14 cellular contexts compared by ENCODE assay signal in the genomic region with DNA sequence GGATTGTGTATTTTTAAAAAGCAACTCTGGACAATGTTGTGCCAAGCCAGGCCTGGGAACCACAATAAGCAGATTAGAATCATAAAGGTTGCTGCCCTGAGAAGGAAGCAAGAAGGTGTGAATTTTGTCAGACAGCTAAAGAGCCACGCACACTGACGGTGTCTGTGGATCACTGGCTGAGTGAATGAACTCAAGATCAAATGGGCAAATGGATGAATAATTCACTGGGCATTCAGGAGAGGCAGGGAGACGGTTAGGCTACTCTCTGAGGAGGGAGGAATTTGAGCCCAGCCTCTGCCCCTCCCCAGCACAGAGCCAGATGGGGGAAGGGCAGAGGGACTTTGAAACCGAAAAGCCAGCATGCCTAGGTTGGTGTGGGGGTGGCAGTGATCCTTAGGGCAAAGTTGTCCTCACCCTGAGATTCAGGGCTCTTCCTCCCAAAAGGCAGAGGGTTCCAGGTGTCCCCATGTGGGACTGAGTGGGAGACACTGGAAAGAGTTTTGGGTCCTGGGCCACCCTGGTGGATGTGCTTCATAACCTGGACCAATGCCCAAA. TPM values are rescaled to one million over a fixed set of nuclear protein-coding genes. Genes with fewer than 3 reads are reported as not detected.
DNase-seq lines count a peak whose midpoint lies in the region; ATAC-seq and TF ChIP-seq lines count a peak whose summit lies in the region.
"Had no signal": no experiment of that assay in that cellular context is flagged by ENCODE, and none has a peak within 500 bp of the region (broad histone marks: within the 10 kb centered on the region; RNA-seq: fewer than 3 reads in every experiment).

No MANE protein-coding gene starts in this region.

- H4K20me1 ChIP-seq in GM23248 (ENCODE audit: insufficient read depth), result no peaks in the 10 kb centered on the region

- peak overlapping the region; percentile 24 for H3K4me2 ChIP-seq in GM23248 (ENCODE audit: unreplicated experiment)
- H3K4me2 ChIP-seq: PC-9 had no signal

- ATAC-seq in RWPE2 (ENCODE audit: low read depth), result peak; percentile 57; the same call in 2 of the 3 replicates
- ATAC-seq: GM12878 had no signal

- DNase-seq in GM23248, result peak; percentile 68
- no peak for DNase-seq in RWPE2 (ENCODE audit: low spot score)
- DNase-seq in glomerular visceral epithelial cell (ENCODE audit: extremely low spot score), result peak; percentile 41
- peak; percentile 85 for DNase-seq in renal cortical epithelial cell (ENCODE audit: low read depth)
- DNase-seq in amygdala (lab: John Stamatoyannopoulos, UW), result no peak
- DNase-seq in stimulated activated CD4-positive, alpha-beta T cell treated with anti-CD3 and anti-CD28 coated beads, Interleukin-2, amount 100 ng/mL, for 48 hours, result no peak
- no peak for DNase-seq in ovary
- DNase-seq in SKM-1 treated with dmso at 0.1 percent for 144 hours (lab: John Stamatoyannopoulos, UW; ENCODE audit: unreplicated experiment), result no peak
- DNase-seq: activated T-cell treated with anti-CD3 and anti-CD28 coated beads for 4 hours, left cardiac atrium, NCI-H2081 treated with DMSO at 0.1 percent for 48 hours, PC-9, thyroid gland had no signal

- in situ Hi-C loops in GM23248 (cut with MboI), result no loop called here

- TF ChIP-seq EP300 in ovary (IDR thresholded peaks at IDR 0.05), result no peak

- H3K36me3 ChIP-seq in GM23248 (ENCODE audit: low read depth) (no peaks in the 10 kb centered on the region), RWPE2 (ENCODE audit: low read depth) (no peaks in the 10 kb centered on the region), ovary (no peaks in the 10 kb centered on the region)
- H3K36me3 ChIP-seq: thyroid gland had no signal

- H3K4me3 ChIP-seq in GM23248 (no peak overlapping the region), RWPE2 (ENCODE audit: severe bottlenecking) (no peak overlapping the region), ovary (no peak overlapping the region)
- H3K4me3 ChIP-seq: GM12878, PC-9, thyroid gland had no signal

- TF ChIP-seq POLR2A in ovary (IDR thresholded peaks at IDR 0.05), result no peak

- H3K9ac ChIP-seq in GM23248, result no peak overlapping the region

- H3K9me3 ChIP-seq in GM23248 (ENCODE audit: low read depth), result no peaks in the 10 kb centered on the region
- no peaks in the 10 kb centered on the region for H3K9me3 ChIP-seq in RWPE2 (ENCODE audit: severe bottlenecking)
- no peaks in the 10 kb centered on the region for H3K9me3 ChIP-seq in ovary
- H3K9me3 ChIP-seq: thyroid gland had no signal

- peaks cover 20% of the 10 kb centered on the region for H3K27me3 ChIP-seq in GM23248 (replicated peaks; ENCODE audit: insufficient read depth)
- peaks cover 5% of the 10 kb centered on the region for H3K27me3 ChIP-seq in RWPE2 (ENCODE audit: insufficient read depth, poor library complexity, severe bottlenecking)
- no peaks in the 10 kb centered on the region for H3K27me3 ChIP-seq in ovary
- H3K27me3 ChIP-seq: thyroid gland had no signal

- no peaks in the 10 kb centered on the region for H3K9me2 ChIP-seq in GM23248 (ENCODE audit: insufficient read depth)

- peaks cover 13% of the 10 kb centered on the region; the same call in 1 of the 2 replicates for H3K4me1 ChIP-seq in GM23248 (ENCODE audit: insufficient read depth)
- no peaks in the 10 kb centered on the region for H3K4me1 ChIP-seq in RWPE2 (ENCODE audit: insufficient read depth, poor library complexity, severe bottlenecking)
- H3K4me1 ChIP-seq in ovary (ENCODE audit: insufficient read depth), result peaks cover 2% of the 10 kb centered on the region

- H3K27ac ChIP-seq in GM23248, result no peak overlapping the region
- no peak overlapping the region for H3K27ac ChIP-seq in RWPE2 (ENCODE audit: poor library complexity, severe bottlenecking)
- no peak overlapping the region for H3K27ac ChIP-seq in ovary
- H3K27ac ChIP-seq: PC-9, thyroid gland had no signal

- 55 to 56% methylated on average over 4 of the region's 4 CpGs for WGBS in GM23248 (ENCODE audit: low coverage in 1 of 2, low lambda C conversion rate in 2 of 2, missing lambda C conversion rate in 2 of 2), 2 experiments
- WGBS in ovary, 3 donors, result 63 to 70% (median 66%) methylated on average over 4 of the region's 4 CpGs

- intact Hi-C loops in ovary (cut with DNase I), result no loop called here

- TF ChIP-seq CTCF in RWPE2 (IDR thresholded peaks at IDR 0.05; ENCODE audit: poor library complexity, severe bottlenecking), result no peak
- TF ChIP-seq CTCF in ovary (IDR thresholded peaks at IDR 0.05), result no peak

- no peaks in the 10 kb centered on the region for H3K79me2 ChIP-seq in GM23248 (ENCODE audit: insufficient read depth)

- H2AFZ ChIP-seq in GM23248, result no peak overlapping the region
- H2AFZ ChIP-seq: PC-9 had no signal

- no peaks in the 10 kb centered on the region for H3F3A ChIP-seq in GM23248 (ENCODE audit: insufficient read depth)

RNA-seq across cellular contexts. Expression of a gene that starts 19.5 kb away (rescaled TPM):
- not detected in 2 replicates for total RNA-seq in GM23248 (2014; rRNA removed; shearing (Covaris generic))
- polyA plus RNA-seq in GM23248 (2016; fragmentation: Nextera tagmentation; extraction: Ambion mirVana), result not detected in 2 replicates
- total RNA-seq in renal cortical epithelial cell, result not detected in 2 replicates
- under 1 TPM in 1 of 7 donors, not detected in 6; 0.36 TPM for total RNA-seq in ovary
- polyA plus RNA-seq in ovary, result not detected
- total RNA-seq: left cardiac atrium, PC-9, thyroid gland had no signal

RNA-seq across cellular contexts. Expression of a gene that starts 30.0 kb away (rescaled TPM):
- not detected in 2 replicates for total RNA-seq in GM23248 (2014; rRNA removed; shearing (Covaris generic))
- 0.39 TPM in 1 of 2 replicates, not detected in the other for polyA plus RNA-seq in GM23248 (2016; fragmentation: Nextera tagmentation; extraction: Ambion mirVana)
- 0.25 TPM in 1 of 2 replicates, not detected in the other for total RNA-seq in renal cortical epithelial cell
- 1 to 10 TPM in 6 of 7 donors, under 1 TPM in 1; 0.80 to 2.6 (median 1.6) TPM for total RNA-seq in ovary
- polyA plus RNA-seq in ovary, result 1 to 10 TPM; 1.7 to 1.8 TPM

RNA-seq across cellular contexts. Expression of a gene that starts 35.3 kb away (rescaled TPM):
- total RNA-seq in GM23248 (2014; rRNA removed; shearing (Covaris generic)), result not detected in 2 replicates
- polyA plus RNA-seq in GM23248 (2016; fragmentation: Nextera tagmentation; extraction: Ambion mirVana) (not detected in 2 replicates), ovary (under 1 TPM in 1 of 2 donors, not detected in 1; 0.06 TPM)
- total RNA-seq in renal cortical epithelial cell (0.10 TPM in 1 of 2 replicates, not detected in the other), ovary (under 1 TPM in 2 of 7 donors, not detected in 5; 0.03 to 0.11 TPM)
- total RNA-seq: GM12878 had no signal

RNA-seq across cellular contexts. Expression of a gene that starts 49.3 kb away (rescaled TPM):
- total RNA-seq in GM23248 (2014; rRNA removed; shearing (Covaris generic)), result 61.2 and 94.8 TPM in 2 replicates
- 90.2 and 93.6 TPM in 2 replicates for polyA plus RNA-seq in GM23248 (2016; fragmentation: Nextera tagmentation; extraction: Ambion mirVana)
- total RNA-seq in renal cortical epithelial cell, result 37.1 and 81.6 TPM in 2 replicates
- total RNA-seq in ovary, result 100 to 1,000 TPM in 1 of 7 donors, 10 to 100 TPM in 6; 25.0 to 120 (median 44.7) TPM
- polyA plus RNA-seq in ovary, result 10 to 100 TPM; 13.6 to 55.5 TPM

Comparison
In these comparisons a context has a peak if more than half of its experiments do, and no peak if none do; other contexts are left out.
1. DNase-seq: peak in GM23248 (single experiment), glomerular visceral epithelial cell (single experiment) and renal cortical epithelial cell (single experiment); none in RWPE2 (single experiment), amygdala (0 of 56), stimulated activated CD4-positive, alpha-beta T cell treated with anti-CD3 and anti-CD28 coated beads, Interleukin-2, amount 100 ng/mL, for 48 hours (0 of 2), ovary (0 of 5) and SKM-1 treated with dmso at 0.1 percent for 144 hours (single experiment).